16 cellular contexts compared by ENCODE assay signal in genomic region chr5:154523704-154524103, GRCh38. TPM values are rescaled to one million over a fixed set of nuclear protein-coding genes. Genes with fewer than 3 reads are reported as not detected.
DNase-seq lines count a peak whose midpoint lies in the region; ATAC-seq and TF ChIP-seq lines count a peak whose summit lies in the region.
"Had no signal": no experiment of that assay in that cellular context is flagged by ENCODE, and none has a peak within 500 bp of the region (broad histone marks: within the 10 kb centered on the region; RNA-seq: fewer than 3 reads in every experiment).

No MANE protein-coding gene starts in this region.

- ATAC-seq in RWPE2 (ENCODE audit: low read depth) = peak; percentile 64
- peak; percentile 67 for ATAC-seq in Right ventricle myocardium superior (ENCODE audit: poor library complexity)
- ATAC-seq in HG03457 (IDR thresholded peaks at IDR 0.05; ENCODE audit: unreplicated experiment) = no peak
- no peak for ATAC-seq in HG02798 (IDR thresholded peaks at IDR 0.05; ENCODE audit: poor library complexity, unreplicated experiment)

- no peak overlapping the region for H3K4me3 ChIP-seq in RWPE2 (ENCODE audit: severe bottlenecking)
- no peak overlapping the region for H3K4me3 ChIP-seq in rectal smooth muscle tissue (ENCODE audit: low read length)

- H3K4me1 ChIP-seq in RWPE2 (ENCODE audit: insufficient read depth, poor library complexity, severe bottlenecking) (peaks cover 5% of the 10 kb centered on the region), rectal smooth muscle tissue (ENCODE audit: control insufficient read depth, insufficient read depth, low read length) (peaks cover 23% of the 10 kb centered on the region)

- H3K9me3 ChIP-seq in RWPE2 (ENCODE audit: severe bottlenecking) = no peaks in the 10 kb centered on the region
- H3K9me3 ChIP-seq: neutrophil had no signal

- H3K27ac ChIP-seq in RWPE2 (ENCODE audit: poor library complexity, severe bottlenecking) (no peak overlapping the region), rectal smooth muscle tissue (ENCODE audit: low read depth, low read length) (peak overlapping the region; percentile 68)
- H3K27ac ChIP-seq: neutrophil had no signal

- no peak overlapping the region for H3K9ac ChIP-seq in rectal smooth muscle tissue (ENCODE audit: low read length)

- no peak for TF ChIP-seq CTCF in RWPE2 (IDR thresholded peaks at IDR 0.05; ENCODE audit: poor library complexity, severe bottlenecking)

- no peaks in the 10 kb centered on the region for H3K27me3 ChIP-seq in RWPE2 (ENCODE audit: insufficient read depth, poor library complexity, severe bottlenecking)
- H3K27me3 ChIP-seq in rectal smooth muscle tissue (ENCODE audit: control insufficient read depth, insufficient read depth, low read length) = no peaks in the 10 kb centered on the region

- H3K36me3 ChIP-seq in RWPE2 (ENCODE audit: low read depth) = no peaks in the 10 kb centered on the region
- H3K36me3 ChIP-seq in rectal smooth muscle tissue (ENCODE audit: control insufficient read depth, insufficient read depth, low read length) = no peaks in the 10 kb centered on the region
- H3K36me3 ChIP-seq: neutrophil had no signal

- intact Hi-C loops in Right ventricle myocardium superior (cut with DNase I) = loop anchor here (10.0 kb wide), 1 partner anchor 81 kb away; no protein-coding TSS in a partner anchor

- DNase-seq in H4 (ENCODE audit: low spot score) (peak; percentile 38), RWPE2 (ENCODE audit: low spot score) (no peak), Right ventricle myocardium superior (no peak), NOMO-1 (lab: John Stamatoyannopoulos, UW; ENCODE audit: unreplicated experiment in 2 of 2) (no peak), inferior parietal cortex (ENCODE audit: extremely low spot score) (no peak)
- DNase-seq: activated CD4-positive, alpha-beta T cell treated with anti-CD3 and anti-CD28 coated beads for 48 hours; activated effector memory CD4-positive, alpha-beta T cell treated with anti-CD3 and anti-CD28 coated beads, Interleukin-2, amount 50 U/mL, for 16 hours; C1 segment of cervical spinal cord; GF-D8; immature natural killer cell; NCI-H526 treated with DMSO at 0.1 percent for 48 hours; stimulated activated CD4-positive, alpha-beta T cell treated with anti-CD3 and anti-CD28 coated beads, Interleukin-15, amount 100 ng/mL, for 24 hours had no signal

RNA-seq across cellular contexts. Expression of gene HAND1, which starts 45.7 kb away (rescaled TPM):
- total RNA-seq in H4 (2014; rRNA removed; shearing (Covaris generic)) = 0.29 TPM in 1 of 2 replicates, not detected in the other
- total RNA-seq in Right ventricle myocardium superior = 23.4 TPM

Comparison
In these comparisons a context has a peak if more than half of its experiments do, and no peak if none do; other contexts are left out.
1. ATAC-seq: peak in RWPE2 (single experiment) and Right ventricle myocardium superior (single experiment); none in HG03457 (single experiment) and HG02798 (single experiment).
2. RNA of gene HAND1, which starts 45.7 kb away (total RNA-seq): 23.4 TPM in Right ventricle myocardium superior (single experiment); 0.29 TPM in H4; every median in the first group is over 10 times any median in the second.